8 cellular contexts compared by ENCODE assay signal in genomic region chr19:43901395-43902390, GRCh38. TPM values are rescaled to one million over a fixed set of nuclear protein-coding genes. Genes with fewer than 3 reads are reported as not detected.
DNase-seq lines count a peak whose midpoint lies in the region; ATAC-seq and TF ChIP-seq lines count a peak whose summit lies in the region.

No MANE protein-coding gene starts in this region.

- peaks cover under 1% of the 10 kb centered on the region for H3K36me3 ChIP-seq in WERI-Rb-1
- H3K36me3 ChIP-seq in mammary epithelial cell (ENCODE audit: insufficient read depth, low read length) = no peaks in the 10 kb centered on the region
- no peaks in the 10 kb centered on the region for H3K36me3 ChIP-seq in iPS-18a (ENCODE audit: control insufficient read depth, low read depth, low read length)
- H3K36me3 ChIP-seq in sigmoid colon = peaks cover 0 to 21% (median 2%) of the 10 kb centered on the region in 4 donors

- intact Hi-C loops in mammary epithelial cell (cut with micrococcal nuclease) (loop anchor here (1.0 kb wide), 1 partner anchor 34 kb away; the partner anchor contains the start of gene ZNF45), sigmoid colon (cut with DNase I) (no loop called here)

- H3K79me2 ChIP-seq in mammary epithelial cell (ENCODE audit: insufficient read depth, low read length) = no peaks in the 10 kb centered on the region

- H3K9me3 ChIP-seq in WERI-Rb-1 (ENCODE audit: severe bottlenecking) (peaks cover 16% of the 10 kb centered on the region), mammary epithelial cell (replicated peaks; ENCODE audit: insufficient read depth, low read length) (peaks cover 8% of the 10 kb centered on the region), iPS-18a (ENCODE audit: control insufficient read depth, low read depth, low read length) (peaks cover 16% of the 10 kb centered on the region), sigmoid colon (peaks cover 0 to 14% (median 6%) of the 10 kb centered on the region in 4 donors)

- H3K9ac ChIP-seq in mammary epithelial cell (ENCODE audit: insufficient read depth, low read length) (no peak overlapping the region), iPS-18a (ENCODE audit: low read length) (no peak overlapping the region)

- ATAC-seq in GM18909 (IDR thresholded peaks at IDR 0.05; ENCODE audit: poor library complexity, unreplicated experiment) = peak; percentile 75
- ATAC-seq in HG03469 (IDR thresholded peaks at IDR 0.05; ENCODE audit: unreplicated experiment) = no peak

- CTCF ChIA-PET in mammary epithelial cell (lab: Charles Lee; ENCODE audit: low non-redundant PET) = interaction anchor here (0.7 to 0.9 kb wide), 2 partner anchors 34 to 49 kb away, joined by 4 to 6 read pairs; partner anchors contain the start of gene ZNF45

- dilution Hi-C loops in mammary epithelial cell (cut with HindIII; ENCODE audit: low sequenced_read_pairs) = no loop called here

- TSS peak; percentile 52 for BruUV-seq in mammary epithelial cell (replicated peaks; lab: Mats Ljungman, UMichigan)

- peak overlapping the region; percentile 99 for H2AFZ ChIP-seq in mammary epithelial cell (ENCODE audit: low read depth, low read length)

- H3K27me3 ChIP-seq in WERI-Rb-1 (ENCODE audit: insufficient read depth, low read depth, severe bottlenecking) (no peaks in the 10 kb centered on the region), mammary epithelial cell (ENCODE audit: insufficient read depth, low read length) (no peaks in the 10 kb centered on the region), iPS-18a (ENCODE audit: control insufficient read depth, insufficient read depth, low read length) (no peaks in the 10 kb centered on the region), sigmoid colon (no peaks in the 10 kb centered on the region)

- H4K20me1 ChIP-seq in mammary epithelial cell (ENCODE audit: insufficient read depth, low read length) = no peaks in the 10 kb centered on the region

- in situ Hi-C loops in mammary epithelial cell (cut with MboI; ENCODE audit: low sequenced_read_pairs in 2 of 2) = no loop called here

- TF ChIP-seq CTCF in WERI-Rb-1 (IDR thresholded peaks at IDR 0.05; ENCODE audit: low read depth, low read length) (no peak), mammary epithelial cell (conservative IDR thresholded peaks at IDR 0.05 in 1 of 2, IDR thresholded peaks at IDR 0.05 in 1 of 2; ENCODE audit: extremely low read depth in 1 of 2, insufficient read depth in 1 of 2, low read depth in 1 of 2, low read length in 2 of 2) (no peak), sigmoid colon (IDR thresholded peaks at IDR 0.05) (no peak)

- peak overlapping the region; percentile 76 for H3K4me2 ChIP-seq in mammary epithelial cell (ENCODE audit: insufficient read depth, low read depth, low read length)

- peak; percentile 19 for DNase-seq in 8988T
- DNase-seq in KG1 (lab: John Stamatoyannopoulos, UW) = peak; percentile 63
- DNase-seq in WERI-Rb-1 = peak; percentile 87
- peak; percentile 84 for DNase-seq in mammary epithelial cell
- peak; percentile 87 for DNase-seq in sigmoid colon

- TF ChIP-seq POLR2A in sigmoid colon (IDR thresholded peaks at IDR 0.05) = no peak

- H3K4me3 ChIP-seq in WERI-Rb-1 (ENCODE audit: low read depth, low read length) (peak overlapping the region; percentile 81), mammary epithelial cell (replicated peaks in 1 of 3; ENCODE audit: insufficient read depth in 1 of 3, low read depth in 2 of 3, low read length in 3 of 3) (peak overlapping the region; percentile 39 to 56 (median 56)), iPS-18a (ENCODE audit: low read length) (peak overlapping the region; percentile 66), sigmoid colon (peak overlapping the region; percentile 34 to 51 (median 45))

- H3K4me1 ChIP-seq in mammary epithelial cell (ENCODE audit: insufficient read depth, low read length) = no peaks in the 10 kb centered on the region
- no peaks in the 10 kb centered on the region for H3K4me1 ChIP-seq in iPS-18a (ENCODE audit: control insufficient read depth, low read depth, low read length)
- H3K4me1 ChIP-seq in sigmoid colon = peaks cover 0 to 13% (median 7%) of the 10 kb centered on the region in 4 donors

- TF ChIP-seq EP300 in sigmoid colon (IDR thresholded peaks at IDR 0.05) = no peak

- peak overlapping the region; percentile 57 for H3K27ac ChIP-seq in WERI-Rb-1
- H3K27ac ChIP-seq in mammary epithelial cell (ENCODE audit: insufficient read depth, low read depth, low read length) = no peak overlapping the region
- H3K27ac ChIP-seq in iPS-18a (ENCODE audit: low read length) = no peak overlapping the region
- peak overlapping the region in 3 of 4 donors; percentile 45 to 61 (median 55) for H3K27ac ChIP-seq in sigmoid colon

- WGBS in mammary epithelial cell (ENCODE audit: low coverage, missing lambda C conversion rate) = 10% methylated on average over 23 of the region's 39 CpGs
- WGBS in sigmoid colon, 2 donors = 17% methylated on average over 39 of the region's 39 CpGs

RNA-seq across cellular contexts. Expression of gene ZNF404, which starts 17.9 kb away (rescaled TPM):
- total RNA-seq in mammary epithelial cell (1 to 10 TPM; 1.6 to 3.2 TPM), sigmoid colon (1 to 10 TPM; 3.0 to 4.1 (median 3.5) TPM)
- polyA plus RNA-seq in mammary epithelial cell (0.67 TPM), sigmoid colon (1 to 10 TPM in 1 of 3 donors, under 1 TPM in 2; 0.60 to 2.6 (median 0.69) TPM)
- not detected for polyA minus RNA-seq in mammary epithelial cell

RNA-seq across cellular contexts. Expression of gene ZNF45, which starts 33.4 kb away (rescaled TPM):
- total RNA-seq in mammary epithelial cell (10 to 100 TPM; 10.6 to 13.3 TPM), sigmoid colon (10 to 100 TPM in 3 of 4 donors, 1 to 10 TPM in 1; 5.5 to 18.2 (median 13.2) TPM)
- polyA plus RNA-seq in mammary epithelial cell (6.3 TPM), sigmoid colon (1 to 10 TPM; 2.4 to 6.4 (median 4.6) TPM)
- polyA minus RNA-seq in mammary epithelial cell = 4.3 TPM

RNA-seq across cellular contexts. Expression of gene ZNF221, which starts 49.3 kb away (rescaled TPM):
- total RNA-seq in mammary epithelial cell = 1 to 10 TPM; 4.1 to 9.3 TPM
- polyA plus RNA-seq in mammary epithelial cell = 0.87 TPM
- polyA minus RNA-seq in mammary epithelial cell = 17.9 TPM
- total RNA-seq in sigmoid colon = 1 to 10 TPM; 2.9 to 6.8 (median 4.8) TPM
- 1 to 10 TPM in 1 of 3 donors, under 1 TPM in 1, not detected in 1; 0.60 to 1.7 TPM for polyA plus RNA-seq in sigmoid colon

Comparison
In these comparisons a context has a peak if more than half of its experiments do, and no peak if none do; other contexts are left out.
1. DNase-seq: peak in every context shown above with its lines; median percentile 87 in WERI-Rb-1; 87 in sigmoid colon; 84 in mammary epithelial cell; 63 in KG1; 19 in 8988T.
2. H3K27ac ChIP-seq: peak in WERI-Rb-1 (single experiment) and sigmoid colon (3 of 4); none in mammary epithelial cell (single experiment) and iPS-18a (single experiment).
3. Peak in every context shown above with its lines, with median percentiles within 50 percentile points of each other: H3K4me3 ChIP-seq.